In genomic region chr1:70311369-70311768, GRCh38 we compare ENCODE assay signal across 5 cellular contexts.
"Had no signal": no experiment of that assay in that cellular context is flagged by ENCODE, and none has a peak within 500 bp of the region (broad histone marks: within the 10 kb centered on the region; RNA-seq: fewer than 3 reads in every experiment).

No MANE protein-coding gene starts in this region.

- H3K4me3 Mint-ChIP-seq: H9 had no signal

- H3K9me3 Mint-ChIP-seq: H9, IgD-negative memory B cell had no signal

- H3K9ac ChIP-seq: GM23248 had no signal

- H3K4me3 ChIP-seq: GM23248 had no signal

- H3K27me3 Mint-ChIP-seq: IgD-negative memory B cell had no signal

- DNase-seq: GM23248, H9, HCEC 1CT, KBM-7 had no signal

- H3K4me1 Mint-ChIP-seq: H9 had no signal

- H3K27ac ChIP-seq: GM23248 had no signal
